ENCODE assay signal across 40 cellular contexts in genomic region chr1:33497410-33497809, GRCh38.
"Had no signal": no experiment of that assay in that cellular context is flagged by ENCODE, and none has a peak within 500 bp of the region (broad histone marks: within the 10 kb centered on the region; RNA-seq: fewer than 3 reads in every experiment).

No MANE protein-coding gene starts in this region.

- H3K27ac ChIP-seq: adrenal gland, body of pancreas, brain microvascular endothelial cell, breast epithelium, cardiac muscle cell, VCaP had no signal

- H3K4me3 Mint-ChIP-seq: activated B cell treated with CpG ODN at 0.5 μM for 24 hours; activated CD4-positive, alpha-beta memory T cell treated with anti-CD3 and anti-CD28 coated beads for 36 hours; activated CD4-positive, alpha-beta T cell treated with anti-CD3 and anti-CD28 coated beads, Interleukin-2, amount 10 ng/mL, durations not matched to agents 24 days and 14 days; activated CD8-positive, alpha-beta T cell treated with anti-CD3 and anti-CD28 coated beads for 36 hours; activated naive CD4-positive, alpha-beta T cell treated with anti-CD3 and anti-CD28 coated beads for 36 hours; activated naive CD8-positive, alpha-beta T cell treated with anti-CD3 and anti-CD28 coated beads for 36 hours; activated T-cell treated with anti-CD3 and anti-CD28 coated beads, Interleukin-2, amount 50 U/mL, for 4 hours; activated T-cell treated with anti-CD3 and anti-CD28 coated beads, Interleukin-2, amount 50 U/mL, for 72 hours; activated T-helper 1 cell treated with anti-CD3 and anti-CD28 coated beads, Interleukin-12 subunit alpha, Interleukin-12 subunit beta, Interleukin-2, Interleukin-4 antibody, amounts not matched to agents 30 ng/mL and 10 ng/mL and 1 ng/mL, durations not matched to agents 14 hours and 24 hours and 36 hours; activated T-helper 17 cell treated with anti-CD3 and anti-CD28 coated beads, Interleukin-2, amount 50 U/mL, for 72 hours; central memory CD8-positive, alpha-beta T cell; T-helper 1 cell treated with Interleukin-12 subunit alpha and Interleukin-12 subunit beta and Interleukin-4 antibody, amounts not matched to agents 30 μg/mL and 1 μg/mL, for 36 hours; T-helper 2 cell treated with Interferon-gamma antibody and Interleukin-4, amounts not matched to agents 5 μg/mL and 100 μg/mL, for 36 hours had no signal

- H3K27me3 ChIP-seq: adrenal gland, body of pancreas, brain microvascular endothelial cell, breast epithelium, cardiac muscle cell had no signal

- ATAC-seq: activated CD8-positive, alpha-beta T cell treated with anti-CD3 and anti-CD28 coated beads for 36 hours; activated naive CD4-positive, alpha-beta T cell treated with anti-CD3 and anti-CD28 coated beads, Interleukin-2, amount 50 U/mL, for 72 hours; activated T-cell treated with anti-CD3 and anti-CD28 coated beads, Interleukin-2, amount 50 U/mL, for 4 hours; activated T-cell treated with anti-CD3 and anti-CD28 coated beads, Interleukin-2, amount 50 U/mL, for 72 hours; activated T-helper 17 cell treated with anti-CD3 and anti-CD28 coated beads, Interleukin-2, amount 50 U/mL, for 72 hours; body of pancreas had no signal

- H3K27me3 Mint-ChIP-seq: activated B cell treated with CpG ODN at 0.5 μM for 24 hours; activated CD4-positive, alpha-beta memory T cell treated with anti-CD3 and anti-CD28 coated beads for 36 hours; activated CD4-positive, alpha-beta T cell treated with anti-CD3 and anti-CD28 coated beads, Interleukin-2, amount 10 ng/mL, durations not matched to agents 24 days and 14 days; activated CD8-positive, alpha-beta T cell treated with anti-CD3 and anti-CD28 coated beads for 36 hours; activated naive CD8-positive, alpha-beta T cell treated with anti-CD3 and anti-CD28 coated beads for 36 hours; activated T-helper 17 cell treated with anti-CD3 and anti-CD28 coated beads, Interleukin-2, amount 50 U/mL, for 72 hours; central memory CD8-positive, alpha-beta T cell had no signal

- H3K4me3 ChIP-seq: adrenal gland, body of pancreas, breast epithelium, cardiac muscle cell had no signal

- H3K4me1 Mint-ChIP-seq: activated CD4-positive, alpha-beta T cell treated with anti-CD3 and anti-CD28 coated beads, Interleukin-2, amount 10 ng/mL, durations not matched to agents 24 days and 14 days; activated naive CD8-positive, alpha-beta T cell treated with anti-CD3 and anti-CD28 coated beads for 36 hours; activated T-helper 17 cell treated with anti-CD3 and anti-CD28 coated beads, Interleukin-2, amount 50 U/mL, for 72 hours; central memory CD8-positive, alpha-beta T cell had no signal

- H3K27ac Mint-ChIP-seq: activated B cell treated with CpG ODN at 0.5 μM for 24 hours; activated CD4-positive, alpha-beta memory T cell treated with anti-CD3 and anti-CD28 coated beads for 36 hours; activated CD4-positive, alpha-beta T cell treated with anti-CD3 and anti-CD28 coated beads, Interleukin-2, amount 10 ng/mL, durations not matched to agents 24 days and 14 days; activated CD8-positive, alpha-beta T cell treated with anti-CD3 and anti-CD28 coated beads for 36 hours; activated naive CD4-positive, alpha-beta T cell treated with anti-CD3 and anti-CD28 coated beads for 36 hours; activated naive CD4-positive, alpha-beta T cell treated with anti-CD3 and anti-CD28 coated beads, Interleukin-2, amount 50 U/mL, for 72 hours; activated naive CD8-positive, alpha-beta T cell treated with anti-CD3 and anti-CD28 coated beads for 36 hours; activated T-cell treated with anti-CD3 and anti-CD28 coated beads, Interleukin-2, amount 50 U/mL, for 72 hours; activated T-helper 1 cell treated with anti-CD3 and anti-CD28 coated beads, Interleukin-12 subunit alpha, Interleukin-12 subunit beta, Interleukin-2, Interleukin-4 antibody, amounts not matched to agents 30 ng/mL and 10 ng/mL and 1 ng/mL, durations not matched to agents 14 hours and 24 hours and 36 hours; activated T-helper 17 cell treated with anti-CD3 and anti-CD28 coated beads, Interleukin-2, amount 50 U/mL, for 72 hours; T-helper 1 cell treated with Interleukin-12 subunit alpha and Interleukin-12 subunit beta and Interleukin-4 antibody, amounts not matched to agents 30 μg/mL and 1 μg/mL, for 36 hours; T-helper 2 cell treated with Interferon-gamma antibody and Interleukin-4, amounts not matched to agents 5 μg/mL and 100 μg/mL, for 36 hours had no signal

- H3K4me1 ChIP-seq: adrenal gland, body of pancreas, breast epithelium had no signal

- FAIRE-seq: astrocyte, TTC549 had no signal

- DNase-seq: activated B cell treated with CpG ODN at 0.5 μM for 24 hours; activated CD4-positive, alpha-beta memory T cell treated with anti-CD3 and anti-CD28 coated beads for 36 hours; activated CD4-positive, alpha-beta T cell treated with anti-CD3 and anti-CD28 coated beads for 4 hours; activated CD4-positive, alpha-beta T cell treated with anti-CD3 and anti-CD28 coated beads, Interleukin-2, amount 10 ng/mL, durations not matched to agents 24 days and 14 days; activated CD4-positive, alpha-beta T cell treated with anti-CD3 and anti-CD28 coated beads, Interleukin-2, amount 50 U/mL, for 1 hour; activated CD4-positive, alpha-beta T cell treated with anti-CD3 and anti-CD28 coated beads, Interleukin-2, amount 50 U/mL, for 4 hours; activated CD4-positive, CD25-positive, alpha-beta regulatory T cell treated with anti-CD3 and anti-CD28 coated beads, Interleukin-2, amount 50 U/mL, for 72 hours; activated CD8-positive, alpha-beta memory T cell treated with anti-CD3 and anti-CD28 coated beads, Interleukin-2, amount 50 U/mL, for 4 hours; activated CD8-positive, alpha-beta T cell treated with anti-CD3 and anti-CD28 coated beads for 36 hours; activated effector memory CD4-positive, alpha-beta T cell treated with anti-CD3 and anti-CD28 coated beads, Interleukin-2, amount 50 U/mL, for 16 hours; activated gamma-delta T cell treated with Interleukin-2 at 50 U/mL for 16 hours; activated naive CD4-positive, alpha-beta T cell; activated naive CD4-positive, alpha-beta T cell treated with anti-CD3 and anti-CD28 coated beads for 36 hours; activated naive CD4-positive, alpha-beta T cell treated with anti-CD3 and anti-CD28 coated beads, Interleukin-2, amount 50 U/mL, for 16 hours; activated naive CD8-positive, alpha-beta T cell treated with anti-CD3 and anti-CD28 coated beads for 36 hours; activated T-cell treated with anti-CD3 and anti-CD28 coated beads for 4 hours; activated T-cell treated with anti-CD3 and anti-CD28 coated beads, Interleukin-2, amount 50 U/mL, for 1 hour; activated T-cell treated with anti-CD3 and anti-CD28 coated beads, Interleukin-2, amount 50 U/mL, for 4 hours; activated T-cell treated with anti-CD3 and anti-CD28 coated beads, Interleukin-2, amount 50 U/mL, for 72 hours; adrenal gland; amniotic stem cell; aorta; body of pancreas; brain microvascular endothelial cell; caudate nucleus; cerebellar nuclear complex; T-helper 1 cell; T-helper 2 cell; T-helper 9 cell had no signal

- H3K36me3 ChIP-seq: adrenal gland, breast epithelium had no signal
